ENCODE assay signal across 1 cellular context in genomic region chr10:35640951-35641429, GRCh38.
A peak's percentile ranks its signal among the peaks of the same experiment; 100 is the strongest.
TF ChIP-seq lines count a peak whose summit lies in the region.

No MANE protein-coding gene starts in this region.

TF ChIP-seq in HepG2, 621 proteins besides CTCF, POLR2A, EP300 and RAD21 (continued from another document and continues in another):
- TF ChIP-seq, protein P1, sequence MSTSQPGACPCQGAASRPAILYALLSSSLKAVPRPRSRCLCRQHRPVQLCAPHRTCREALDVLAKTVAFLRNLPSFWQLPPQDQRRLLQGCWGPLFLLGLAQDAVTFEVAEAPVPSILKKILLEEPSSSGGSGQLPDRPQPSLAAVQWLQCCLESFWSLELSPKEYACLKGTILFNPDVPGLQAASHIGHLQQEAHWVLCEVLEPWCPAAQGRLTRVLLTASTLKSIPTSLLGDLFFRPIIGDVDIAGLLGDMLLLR (CRISPR knock-in tag; IDR thresholded peaks at IDR 0.05), result 0 out of 2 replicates have a peak, but pooled peaks have one; percentile 52
- no peak for TF ChIP-seq AGO1 (IDR thresholded peaks at IDR 0.05; ENCODE audit: low read depth, low read length, poor library complexity, severe bottlenecking)
- TF ChIP-seq BHLHE40 (IDR thresholded peaks at IDR 0.05; ENCODE audit: low read length), result no peak
- TF ChIP-seq PLRG1 (conservative IDR thresholded peaks at IDR 0.05), result no peak
- TF ChIP-seq TSC22D2 (CRISPR knock-in tag; IDR thresholded peaks at IDR 0.05; ENCODE audit: borderline replicate concordance), result no peak
- no peak for TF ChIP-seq U2AF1 (optimal IDR thresholded peaks at IDR 0.05; ENCODE audit: low read depth, low read length)
- TF ChIP-seq CAMTA2 (CRISPR knock-in tag; IDR thresholded peaks at IDR 0.05; ENCODE audit: borderline replicate concordance), result 0 out of 2 replicates have a peak, but pooled peaks have one; percentile 48
- TF ChIP-seq ZNF260 (CRISPR knock-in tag; IDR thresholded peaks at IDR 0.05; ENCODE audit: borderline replicate concordance, low read depth), result no peak
- no peak for TF ChIP-seq ZNF329 (CRISPR knock-in tag; IDR thresholded peaks at IDR 0.05; ENCODE audit: low read depth)
- TF ChIP-seq, protein P2, sequence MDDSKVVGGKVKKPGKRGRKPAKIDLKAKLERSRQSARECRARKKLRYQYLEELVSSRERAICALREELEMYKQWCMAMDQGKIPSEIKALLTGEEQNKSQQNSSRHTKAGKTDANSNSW (CRISPR knock-in tag; IDR thresholded peaks at IDR 0.05; ENCODE audit: borderline replicate concordance), result peak; percentile 83; the same call in 1 of the 2 replicates
- TF ChIP-seq ZNF550 (CRISPR knock-in tag; IDR thresholded peaks at IDR 0.05; ENCODE audit: borderline replicate concordance), result no peak
- no peak for TF ChIP-seq SOX6 (IDR thresholded peaks at IDR 0.05)
- no peak for TF ChIP-seq SOX6 (CRISPR knock-in tag; IDR thresholded peaks at IDR 0.05)
- TF ChIP-seq, protein P3, sequence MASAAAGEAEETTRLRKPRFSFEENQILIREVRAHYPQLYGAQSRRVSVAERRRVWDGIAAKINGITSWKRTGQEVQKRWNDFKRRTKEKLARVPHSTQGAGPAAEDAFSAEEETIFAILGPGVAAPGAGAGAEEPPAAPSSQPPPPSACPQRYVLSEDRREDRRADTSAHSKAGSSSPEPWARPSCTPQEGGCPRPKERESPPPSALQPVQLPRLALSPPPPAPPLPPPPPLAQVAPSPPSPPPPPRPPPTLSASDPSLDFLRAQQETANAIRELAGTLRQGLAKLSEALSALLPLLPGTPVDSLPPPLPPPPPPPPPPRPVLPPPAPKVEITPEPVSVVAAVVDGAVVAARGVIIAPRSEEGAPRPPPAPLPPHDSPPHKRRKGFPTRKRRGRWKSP (CRISPR knock-in tag; IDR thresholded peaks at IDR 0.05), result 0 out of 2 replicates have a peak, but pooled peaks have one; percentile 29
- TF ChIP-seq NCOR1 (IDR thresholded peaks at IDR 0.05; ENCODE audit: borderline replicate concordance, low read length), result no peak
- TF ChIP-seq, protein P4, sequence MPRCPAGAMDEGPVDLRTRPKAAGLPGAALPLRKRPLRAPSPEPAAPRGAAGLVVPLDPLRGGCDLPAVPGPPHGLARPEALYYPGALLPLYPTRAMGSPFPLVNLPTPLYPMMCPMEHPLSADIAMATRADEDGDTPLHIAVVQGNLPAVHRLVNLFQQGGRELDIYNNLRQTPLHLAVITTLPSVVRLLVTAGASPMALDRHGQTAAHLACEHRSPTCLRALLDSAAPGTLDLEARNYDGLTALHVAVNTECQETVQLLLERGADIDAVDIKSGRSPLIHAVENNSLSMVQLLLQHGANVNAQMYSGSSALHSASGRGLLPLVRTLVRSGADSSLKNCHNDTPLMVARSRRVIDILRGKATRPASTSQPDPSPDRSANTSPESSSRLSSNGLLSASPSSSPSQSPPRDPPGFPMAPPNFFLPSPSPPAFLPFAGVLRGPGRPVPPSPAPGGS (CRISPR knock-in tag; IDR thresholded peaks at IDR 0.05), result peak; percentile 35; the same call in 1 of the 2 replicates
- TF ChIP-seq ZNF225 (CRISPR knock-in tag; IDR thresholded peaks at IDR 0.05), result peak; percentile 28; the same call in 1 of the 2 replicates
- no peak for TF ChIP-seq DNMT3B (CRISPR knock-in tag; conservative IDR thresholded peaks at IDR 0.05)
- TF ChIP-seq MYC (CRISPR knock-in tag; IDR thresholded peaks at IDR 0.05; ENCODE audit: borderline replicate concordance), result peak; percentile 66; the same call in 1 of the 2 replicates
- no peak for TF ChIP-seq TP53 (CRISPR knock-in tag; conservative IDR thresholded peaks at IDR 0.05)
- no peak for TF ChIP-seq E2F2 (CRISPR knock-in tag; IDR thresholded peaks at IDR 0.05; ENCODE audit: borderline replicate concordance)
- peak; percentile 73 for TF ChIP-seq BORCS8-MEF2B (CRISPR knock-in tag; IDR thresholded peaks at IDR 0.05)
- no peak for TF ChIP-seq KLF13 (CRISPR knock-in tag; IDR thresholded peaks at IDR 0.05)
- TF ChIP-seq, protein P5, sequence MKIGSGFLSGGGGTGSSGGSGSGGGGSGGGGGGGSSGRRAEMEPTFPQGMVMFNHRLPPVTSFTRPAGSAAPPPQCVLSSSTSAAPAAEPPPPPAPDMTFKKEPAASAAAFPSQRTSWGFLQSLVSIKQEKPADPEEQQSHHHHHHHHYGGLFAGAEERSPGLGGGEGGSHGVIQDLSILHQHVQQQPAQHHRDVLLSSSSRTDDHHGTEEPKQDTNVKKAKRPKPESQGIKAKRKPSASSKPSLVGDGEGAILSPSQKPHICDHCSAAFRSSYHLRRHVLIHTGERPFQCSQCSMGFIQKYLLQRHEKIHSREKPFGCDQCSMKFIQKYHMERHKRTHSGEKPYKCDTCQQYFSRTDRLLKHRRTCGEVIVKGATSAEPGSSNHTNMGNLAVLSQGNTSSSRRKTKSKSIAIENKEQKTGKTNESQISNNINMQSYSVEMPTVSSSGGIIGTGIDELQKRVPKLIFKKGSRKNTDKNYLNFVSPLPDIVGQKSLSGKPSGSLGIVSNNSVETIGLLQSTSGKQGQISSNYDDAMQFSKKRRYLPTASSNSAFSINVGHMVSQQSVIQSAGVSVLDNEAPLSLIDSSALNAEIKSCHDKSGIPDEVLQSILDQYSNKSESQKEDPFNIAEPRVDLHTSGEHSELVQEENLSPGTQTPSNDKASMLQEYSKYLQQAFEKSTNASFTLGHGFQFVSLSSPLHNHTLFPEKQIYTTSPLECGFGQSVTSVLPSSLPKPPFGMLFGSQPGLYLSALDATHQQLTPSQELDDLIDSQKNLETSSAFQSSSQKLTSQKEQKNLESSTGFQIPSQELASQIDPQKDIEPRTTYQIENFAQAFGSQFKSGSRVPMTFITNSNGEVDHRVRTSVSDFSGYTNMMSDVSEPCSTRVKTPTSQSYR (CRISPR knock-in tag; IDR thresholded peaks at IDR 0.05; ENCODE audit: borderline replicate concordance), result no peak
- TF ChIP-seq ZNF263 (CRISPR knock-in tag; IDR thresholded peaks at IDR 0.05), result peak; percentile 21; the same call in 1 of the 2 replicates
- TF ChIP-seq JUNB (CRISPR knock-in tag; IDR thresholded peaks at IDR 0.05; ENCODE audit: borderline replicate concordance), result no peak
- TF ChIP-seq EZH2 (conservative IDR thresholded peaks at IDR 0.05; ENCODE audit: low read depth, low read length), result peak; percentile 71; the same call in 1 of the 2 replicates
- TF ChIP-seq NAIF1 (CRISPR knock-in tag; IDR thresholded peaks at IDR 0.05; ENCODE audit: borderline replicate concordance), result no peak
- TF ChIP-seq ZNF687 (CRISPR knock-in tag; IDR thresholded peaks at IDR 0.05), result peak; percentile 73
- TF ChIP-seq MATR3 (CRISPR knock-in tag; IDR thresholded peaks at IDR 0.05), result no peak
- no peak for TF ChIP-seq MAFK (conservative IDR thresholded peaks at IDR 0.05 in 1 of 2, IDR thresholded peaks at IDR 0.05 in 1 of 2; ENCODE audit: low read length in 2 of 2)
- TF ChIP-seq ZNF510 (CRISPR knock-in tag; IDR thresholded peaks at IDR 0.05; ENCODE audit: low read depth), result no peak
- TF ChIP-seq, protein P6, sequence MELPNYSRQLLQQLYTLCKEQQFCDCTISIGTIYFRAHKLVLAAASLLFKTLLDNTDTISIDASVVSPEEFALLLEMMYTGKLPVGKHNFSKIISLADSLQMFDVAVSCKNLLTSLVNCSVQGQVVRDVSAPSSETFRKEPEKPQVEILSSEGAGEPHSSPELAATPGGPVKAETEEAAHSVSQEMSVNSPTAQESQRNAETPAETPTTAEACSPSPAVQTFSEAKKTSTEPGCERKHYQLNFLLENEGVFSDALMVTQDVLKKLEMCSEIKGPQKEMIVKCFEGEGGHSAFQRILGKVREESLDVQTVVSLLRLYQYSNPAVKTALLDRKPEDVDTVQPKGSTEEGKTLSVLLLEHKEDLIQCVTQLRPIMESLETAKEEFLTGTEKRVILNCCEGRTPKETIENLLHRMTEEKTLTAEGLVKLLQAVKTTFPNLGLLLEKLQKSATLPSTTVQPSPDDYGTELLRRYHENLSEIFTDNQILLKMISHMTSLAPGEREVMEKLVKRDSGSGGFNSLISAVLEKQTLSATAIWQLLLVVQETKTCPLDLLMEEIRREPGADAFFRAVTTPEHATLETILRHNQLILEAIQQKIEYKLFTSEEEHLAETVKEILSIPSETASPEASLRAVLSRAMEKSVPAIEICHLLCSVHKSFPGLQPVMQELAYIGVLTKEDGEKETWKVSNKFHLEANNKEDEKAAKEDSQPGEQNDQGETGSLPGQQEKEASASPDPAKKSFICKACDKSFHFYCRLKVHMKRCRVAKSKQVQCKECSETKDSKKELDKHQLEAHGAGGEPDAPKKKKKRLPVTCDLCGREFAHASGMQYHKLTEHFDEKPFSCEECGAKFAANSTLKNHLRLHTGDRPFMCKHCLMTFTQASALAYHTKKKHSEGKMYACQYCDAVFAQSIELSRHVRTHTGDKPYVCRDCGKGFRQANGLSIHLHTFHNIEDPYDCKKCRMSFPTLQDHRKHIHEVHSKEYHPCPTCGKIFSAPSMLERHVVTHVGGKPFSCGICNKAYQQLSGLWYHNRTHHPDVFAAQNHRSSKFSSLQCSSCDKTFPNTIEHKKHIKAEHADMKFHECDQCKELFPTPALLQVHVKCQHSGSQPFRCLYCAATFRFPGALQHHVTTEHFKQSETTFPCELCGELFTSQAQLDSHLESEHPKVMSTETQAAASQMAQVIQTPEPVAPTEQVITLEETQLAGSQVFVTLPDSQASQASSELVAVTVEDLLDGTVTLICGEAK (IDR thresholded peaks at IDR 0.05), result no peak
- TF ChIP-seq, protein P6 (CRISPR knock-in tag; IDR thresholded peaks at IDR 0.05), result peak; percentile 45; the same call in 1 of the 2 replicates
- TF ChIP-seq MEIS1 (CRISPR knock-in tag; IDR thresholded peaks at IDR 0.05; ENCODE audit: borderline replicate concordance), result 0 out of 2 replicates have a peak, but pooled peaks have one; percentile 27
- TF ChIP-seq KDM3A (CRISPR knock-in tag; IDR thresholded peaks at IDR 0.05; ENCODE audit: low read depth), result 0 out of 2 replicates have a peak, but pooled peaks have one; percentile 24
- TF ChIP-seq, protein P7, sequence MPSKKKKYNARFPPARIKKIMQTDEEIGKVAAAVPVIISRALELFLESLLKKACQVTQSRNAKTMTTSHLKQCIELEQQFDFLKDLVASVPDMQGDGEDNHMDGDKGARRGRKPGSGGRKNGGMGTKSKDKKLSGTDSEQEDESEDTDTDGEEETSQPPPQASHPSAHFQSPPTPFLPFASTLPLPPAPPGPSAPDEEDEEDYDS (CRISPR knock-in tag; IDR thresholded peaks at IDR 0.05), result no peak
- TF ChIP-seq MED8 (CRISPR knock-in tag; IDR thresholded peaks at IDR 0.05; ENCODE audit: insufficient replicate concordance), result no peak
- TF ChIP-seq ZFP41 (CRISPR knock-in tag; IDR thresholded peaks at IDR 0.05; ENCODE audit: borderline replicate concordance), result no peak
